In genomic region chr5:132813599-132814440, GRCh38 we compare ENCODE assay signal across 10 cellular contexts. TPM values are rescaled to one million over a fixed set of nuclear protein-coding genes. Genes with fewer than 3 reads are reported as not detected.
DNase-seq lines count a peak whose midpoint lies in the region; ATAC-seq, FAIRE-seq and TF ChIP-seq lines count a peak whose summit lies in the region.
"Had no signal": no experiment of that assay in that cellular context is flagged by ENCODE, and none has a peak within 500 bp of the region (broad histone marks: within the 10 kb centered on the region; RNA-seq: fewer than 3 reads in every experiment).

No MANE protein-coding gene starts in this region.

- H2AK5ac ChIP-seq in mesenchymal stem cell (ENCODE audit: low read length, severe bottlenecking), result no peak overlapping the region

- peak overlapping the region in 1 of 2 experiments; percentile 34 for H3K18ac ChIP-seq in mesenchymal stem cell (ENCODE audit: low read depth in 1 of 2, low read length in 2 of 2)

- H3K23ac ChIP-seq in mesenchymal stem cell (ENCODE audit: low read length in 2 of 2), result peak overlapping the region in 1 of 2 experiments; percentile 72

- no peak overlapping the region for H3K27ac ChIP-seq in OCI-LY1 (ENCODE audit: low read depth, low read length, poor library complexity, severe bottlenecking)
- H3K27ac ChIP-seq in colonic mucosa, result peak overlapping the region; percentile 66
- H3K27ac ChIP-seq in mesenchymal stem cell (ENCODE audit: low read length, poor library complexity, severe bottlenecking), result no peak overlapping the region
- no peak overlapping the region for H3K27ac ChIP-seq in upper lobe of right lung

- peak overlapping the region; percentile 34 for H2BK120ac ChIP-seq in mesenchymal stem cell (ENCODE audit: low read depth, low read length)

- H3K4ac ChIP-seq in mesenchymal stem cell (ENCODE audit: low read depth in 1 of 2, low read length in 2 of 2), result no peak overlapping the region

- no peaks in the 10 kb centered on the region for H4K20me1 ChIP-seq in OCI-LY1 (ENCODE audit: insufficient read depth, low read length)

- H2BK12ac ChIP-seq in mesenchymal stem cell (ENCODE audit: low read length in 2 of 2), result no peak overlapping the region

- H2AFZ ChIP-seq in OCI-LY1 (ENCODE audit: low read length) (no peak overlapping the region), mesenchymal stem cell (ENCODE audit: low read depth, low read length) (peak overlapping the region; percentile 86)

- H4K8ac ChIP-seq in mesenchymal stem cell (ENCODE audit: low read length), result peak overlapping the region; percentile 71

- H3K9me3 ChIP-seq in OCI-LY1 (ENCODE audit: low read length) (no peaks in the 10 kb centered on the region), colonic mucosa (no peaks in the 10 kb centered on the region), mesenchymal stem cell (ENCODE audit: control insufficient read depth, low read length) (no peaks in the 10 kb centered on the region), upper lobe of right lung (no peaks in the 10 kb centered on the region)

- no peaks in the 10 kb centered on the region for H3K9me2 ChIP-seq in OCI-LY1 (ENCODE audit: low read depth, low read length)

- H3K9ac ChIP-seq in OCI-LY1 (ENCODE audit: low read length), result no peak overlapping the region
- peak overlapping the region; percentile 51 to 88 for H3K9ac ChIP-seq in colonic mucosa (ENCODE audit: low read depth in 2 of 2, low read length in 2 of 2)
- no peak overlapping the region for H3K9ac ChIP-seq in mesenchymal stem cell (ENCODE audit: low read length)

- H3K4me2 ChIP-seq in OCI-LY1 (ENCODE audit: low read length) (peak overlapping the region; percentile 46; the same call in 1 of the 2 replicates), mesenchymal stem cell (ENCODE audit: low read length, poor library complexity, severe bottlenecking) (peak overlapping the region; percentile 97)

- no peaks in the 10 kb centered on the region for H3F3A ChIP-seq in OCI-LY1 (ENCODE audit: insufficient read depth, low read length)

- no peak for TF ChIP-seq CTCF in GM12864 (IDR thresholded peaks at IDR 0.05; ENCODE audit: low read depth, low read length, missing control alignments)
- no peak for TF ChIP-seq CTCF in OCI-LY1 (IDR thresholded peaks at IDR 0.05; ENCODE audit: low read length)
- no peak for TF ChIP-seq CTCF in colonic mucosa (IDR thresholded peaks at IDR 0.05)
- TF ChIP-seq CTCF in upper lobe of right lung (IDR thresholded peaks at IDR 0.05), result no peak

- peaks cover 4% of the 10 kb centered on the region for H3K4me1 ChIP-seq in OCI-LY1 (ENCODE audit: insufficient read depth, low read length, severe bottlenecking)
- H3K4me1 ChIP-seq in colonic mucosa, result no peaks in the 10 kb centered on the region
- peaks cover 19% of the 10 kb centered on the region for H3K4me1 ChIP-seq in mesenchymal stem cell (ENCODE audit: control insufficient read depth, insufficient read depth, low read depth, low read length)
- peaks cover 13% of the 10 kb centered on the region for H3K4me1 ChIP-seq in upper lobe of right lung

- TF ChIP-seq POLR2A in H54 (IDR thresholded peaks at IDR 0.05; ENCODE audit: low read depth, low read length), result no peak

- WGBS in mesenchymal stem cell, result 6% methylated on average over 85 of the region's 99 CpGs

- peaks cover 14% of the 10 kb centered on the region for H3K27me3 ChIP-seq in OCI-LY1 (ENCODE audit: insufficient read depth, low read length)
- H3K27me3 ChIP-seq in colonic mucosa, result peaks cover 5% of the 10 kb centered on the region
- H3K27me3 ChIP-seq in mesenchymal stem cell (ENCODE audit: control insufficient read depth in 1 of 2, insufficient read depth in 1 of 2, low read length in 2 of 2), result peaks cover 21 to 40% of the 10 kb centered on the region in 2 experiments
- H3K27me3 ChIP-seq in upper lobe of right lung, result peaks cover 32% of the 10 kb centered on the region

- H3K36me3 ChIP-seq in OCI-LY1 (ENCODE audit: insufficient read depth, low read length), result no peaks in the 10 kb centered on the region
- H3K36me3 ChIP-seq in colonic mucosa, result no peaks in the 10 kb centered on the region
- peaks cover 0 to 7% of the 10 kb centered on the region in 2 experiments for H3K36me3 ChIP-seq in mesenchymal stem cell (ENCODE audit: control insufficient read depth in 1 of 2, insufficient read depth in 2 of 2, low read depth in 1 of 2, low read length in 2 of 2)
- no peaks in the 10 kb centered on the region for H3K36me3 ChIP-seq in upper lobe of right lung

- H3K14ac ChIP-seq in mesenchymal stem cell (ENCODE audit: low read length in 2 of 2), result no peak overlapping the region

- no peak for FAIRE-seq in H54 (lab: Jason Lieb, UNC)

- intact Hi-C loops in colonic mucosa (cut with DNase I) (no loop called here), upper lobe of right lung (cut with DNase I) (no loop called here)

- H3K4me3 ChIP-seq in GM12864 (ENCODE audit: low read depth, low read length), result peak overlapping the region; percentile 42
- peak overlapping the region; percentile 33 for H3K4me3 ChIP-seq in OCI-LY1 (ENCODE audit: low read depth, low read length, poor library complexity, severe bottlenecking)
- H3K4me3 ChIP-seq in colonic mucosa, result peak overlapping the region; percentile 65
- H3K4me3 ChIP-seq in mesenchymal stem cell (ENCODE audit: insufficient read depth in 1 of 2, low read depth in 1 of 2, low read length in 2 of 2), result peak overlapping the region in 1 of 2 experiments; percentile 57
- peak overlapping the region; percentile 40 for H3K4me3 ChIP-seq in upper lobe of right lung

- DNase-seq in GM12864 (ENCODE audit: low read depth) (no peak), colonic mucosa (peak; percentile 37), mesenchymal stem cell (peak; percentile 30), upper lobe of right lung (no peak), H54 (ENCODE audit: insufficient read length, low spot score) (no peak)

- no peaks in the 10 kb centered on the region for H3K79me1 ChIP-seq in mesenchymal stem cell (replicated peaks; ENCODE audit: low read length, poor library complexity, severe bottlenecking)

- ATAC-seq in upper lobe of right lung (peak; percentile 77), HG03439 (IDR thresholded peaks at IDR 0.05; ENCODE audit: unreplicated experiment) (no peak), GM19467 (IDR thresholded peaks at IDR 0.05; ENCODE audit: unreplicated experiment) (no peak)

- no peak overlapping the region for H2BK5ac ChIP-seq in mesenchymal stem cell (ENCODE audit: low read depth, low read length, poor library complexity, severe bottlenecking)

- H4K91ac ChIP-seq in mesenchymal stem cell (ENCODE audit: low read length), result no peak overlapping the region

- H2BK15ac ChIP-seq in mesenchymal stem cell (ENCODE audit: low read depth, poor library complexity, severe bottlenecking), result peak overlapping the region; percentile 7

- no peaks in the 10 kb centered on the region for H3K79me2 ChIP-seq in OCI-LY1 (ENCODE audit: insufficient read depth, low read length)

RNA-seq across cellular contexts. Expression of gene SOWAHA, which starts 0.7 kb away (rescaled TPM):
- 10 to 100 TPM; 12.4 to 30.7 TPM for total RNA-seq in colonic mucosa
- 0.01 TPM for polyA plus RNA-seq in mesenchymal stem cell (2013, experiment 1 of 2)
- 0.04 TPM for polyA plus RNA-seq in mesenchymal stem cell (2013, experiment 2 of 2)
- total RNA-seq in upper lobe of right lung, result not detected
- total RNA-seq: mononuclear cell, RPMI7951 had no signal

RNA-seq across cellular contexts. Expression of gene SHROOM1, which starts 16.6 kb away (rescaled TPM):
- total RNA-seq in colonic mucosa (10 to 100 TPM; 36.9 to 64.1 TPM), upper lobe of right lung (24.2 TPM)
- 8.7 TPM for polyA plus RNA-seq in mesenchymal stem cell (2013, experiment 1 of 2)
- 10.3 TPM for polyA plus RNA-seq in mesenchymal stem cell (2013, experiment 2 of 2)

RNA-seq across cellular contexts. Expression of gene SEPTIN8, which starts 36.8 kb away (rescaled TPM):
- 10 to 100 TPM; 57.6 to 84.2 TPM for total RNA-seq in colonic mucosa
- polyA plus RNA-seq in mesenchymal stem cell (2013, experiment 1 of 2), result 56.6 TPM
- polyA plus RNA-seq in mesenchymal stem cell (2013, experiment 2 of 2), result 56.6 TPM
- 42.6 TPM for total RNA-seq in upper lobe of right lung

RNA-seq across cellular contexts. Expression of gene GDF9, which starts 52.4 kb away (rescaled TPM):
- total RNA-seq in colonic mucosa (under 1 TPM; 0.64 to 0.69 TPM), upper lobe of right lung (0.46 TPM)
- 0.01 TPM for polyA plus RNA-seq in mesenchymal stem cell (2013, experiment 1 of 2)
- polyA plus RNA-seq in mesenchymal stem cell (2013, experiment 2 of 2), result 0.08 TPM

RNA-seq across cellular contexts. Expression of gene UQCRQ, which starts 52.6 kb away (rescaled TPM):
- total RNA-seq in colonic mucosa, result 100 to 1,000 TPM; 885 to 920 TPM
- 773 TPM for polyA plus RNA-seq in mesenchymal stem cell (2013, experiment 1 of 2)
- 885 TPM for polyA plus RNA-seq in mesenchymal stem cell (2013, experiment 2 of 2)
- 256 TPM for total RNA-seq in upper lobe of right lung

Comparison
In these comparisons a context has a peak if more than half of its experiments do, and no peak if none do; other contexts are left out.
1. DNase-seq: peak in colonic mucosa (single experiment) and mesenchymal stem cell (single experiment); none in GM12864 (single experiment), upper lobe of right lung (single experiment) and H54 (single experiment).
2. H3K9ac ChIP-seq: peak in colonic mucosa (2 of 2); none in OCI-LY1 (single experiment) and mesenchymal stem cell (single experiment).
3. RNA of gene SOWAHA, which starts 0.7 kb away (total RNA-seq): 12.4 to 30.7 TPM in colonic mucosa; not detected in upper lobe of right lung (single experiment); every median in the first group is over 10 times any median in the second.